15 cellular contexts compared by ENCODE assay signal in genomic region chr10:30111340-30111980, GRCh38. TPM values are rescaled to one million over a fixed set of nuclear protein-coding genes. Genes with fewer than 3 reads are reported as not detected.
DNase-seq lines count a peak whose midpoint lies in the region; ATAC-seq and TF ChIP-seq lines count a peak whose summit lies in the region.
"Had no signal": no experiment of that assay in that cellular context is flagged by ENCODE, and none has a peak within 500 bp of the region (broad histone marks: within the 10 kb centered on the region; RNA-seq: fewer than 3 reads in every experiment).

No MANE protein-coding gene starts in this region.

- intact Hi-C loops in lower lobe of right lung (cut with DNase I) = no loop called here

- H3K36me3 Mint-ChIP-seq in nephron (ENCODE audit: low read depth) = no peaks in the 10 kb centered on the region

- H3K27ac Mint-ChIP-seq in nephron = peak overlapping the region in 2 of 3 experiments; percentile 63 to 64

- H3K4me3 ChIP-seq in choroid plexus epithelial cell (ENCODE audit: low read depth, low read length) = no peak overlapping the region
- H3K4me3 ChIP-seq in lower lobe of right lung = no peak overlapping the region
- H3K4me3 ChIP-seq: mucosa of descending colon, tibial artery had no signal

- peaks cover 43% of the 10 kb centered on the region for H3K4me1 Mint-ChIP-seq in nephron

- H3K27ac ChIP-seq in lower lobe of right lung = no peak overlapping the region
- H3K27ac ChIP-seq: tibial artery had no signal

- no peaks in the 10 kb centered on the region for H3K27me3 ChIP-seq in lower lobe of right lung (ENCODE audit: low read depth)
- H3K27me3 ChIP-seq: tibial artery had no signal

- peaks cover 22% of the 10 kb centered on the region for H3K4me1 ChIP-seq in lower lobe of right lung

- TF ChIP-seq CTCF in AG09319 (IDR thresholded peaks at IDR 0.05; ENCODE audit: low read depth, low read length) = no peak
- TF ChIP-seq CTCF in choroid plexus epithelial cell (conservative IDR thresholded peaks at IDR 0.05; ENCODE audit: low read depth, low read length) = no peak
- TF ChIP-seq CTCF in nephron (IDR thresholded peaks at IDR 0.05; ENCODE audit: unreplicated experiment in 3 of 3) = no peak
- TF ChIP-seq CTCF in lower lobe of right lung (IDR thresholded peaks at IDR 0.05) = no peak

- peaks cover 11% of the 10 kb centered on the region for H3K27me3 Mint-ChIP-seq in nephron (ENCODE audit: low read depth)

- H3K9me3 ChIP-seq in lower lobe of right lung = no peaks in the 10 kb centered on the region
- H3K9me3 ChIP-seq: mucosa of descending colon, tibial artery had no signal

- no peak for ATAC-seq in lower lobe of right lung
- ATAC-seq: activated T-cell treated with anti-CD3 and anti-CD28 coated beads, Interleukin-2, amount 50 U/mL, for 4 hours; mucosa of descending colon had no signal

- no peak overlapping the region for H3K4me3 Mint-ChIP-seq in nephron
- H3K4me3 Mint-ChIP-seq: activated T-cell treated with anti-CD3 and anti-CD28 coated beads, Interleukin-2, amount 50 U/mL, for 4 hours had no signal

- H3K9me3 Mint-ChIP-seq in nephron = peaks cover 18% of the 10 kb centered on the region
- H3K9me3 Mint-ChIP-seq: activated T-cell treated with anti-CD3 and anti-CD28 coated beads, Interleukin-2, amount 50 U/mL, for 4 hours had no signal

- H3K36me3 ChIP-seq in lower lobe of right lung = no peaks in the 10 kb centered on the region
- H3K36me3 ChIP-seq: tibial artery had no signal

- DNase-seq in AG09319 (ENCODE audit: extremely low read depth, low read depth) (peak; percentile 63), M059J (ENCODE audit: low read depth) (peak; percentile 63), choroid plexus epithelial cell (ENCODE audit: low read depth) (peak; percentile 86), cerebellar nuclear complex (lab: John Stamatoyannopoulos, UW) (no peak), HK-2 (ENCODE audit: unreplicated experiment) (no peak), SHP77 treated with DMSO at 0.1 percent for 48 hours (lab: John Stamatoyannopoulos, UW) (no peak), lower lobe of right lung (no peak)
- DNase-seq: activated CD4-positive, alpha-beta T cell treated with anti-CD3 and anti-CD28 coated beads, Interleukin-2, amount 50 U/mL, for 1 hour; activated T-cell treated with anti-CD3 and anti-CD28 coated beads, Interleukin-2, amount 50 U/mL, for 4 hours; mucosa of descending colon; NCI-H2029 treated with DMSO at 0.1 percent for 48 hours; SIG-M5; stimulated activated CD4-positive, alpha-beta T cell treated with anti-CD3 and anti-CD28 coated beads, Interleukin-15, amount 100 ng/mL, for 24 hours; tibial artery had no signal

RNA-seq across cellular contexts. Expression of gene JCAD, which starts 52.1 kb away (rescaled TPM):
- total RNA-seq in M059J (2014; rRNA removed; shearing (Covaris generic)) = not detected in 2 replicates
- total RNA-seq in lower lobe of right lung = 101 TPM

Comparison
In these comparisons a context has a peak if more than half of its experiments do, and no peak if none do; other contexts are left out.
1. DNase-seq: peak in AG09319 (single experiment), M059J (single experiment) and choroid plexus epithelial cell (single experiment); none in cerebellar nuclear complex (0 of 2), HK-2 (single experiment), SHP77 treated with DMSO at 0.1 percent for 48 hours (single experiment) and lower lobe of right lung (single experiment).
2. RNA of gene JCAD, which starts 52.1 kb away (total RNA-seq): 101 TPM in lower lobe of right lung (single experiment); not detected in M059J; every median in the first group is over 100 times any median in the second.